ENCODE assay signal across 13 cellular contexts in the genomic region with DNA sequence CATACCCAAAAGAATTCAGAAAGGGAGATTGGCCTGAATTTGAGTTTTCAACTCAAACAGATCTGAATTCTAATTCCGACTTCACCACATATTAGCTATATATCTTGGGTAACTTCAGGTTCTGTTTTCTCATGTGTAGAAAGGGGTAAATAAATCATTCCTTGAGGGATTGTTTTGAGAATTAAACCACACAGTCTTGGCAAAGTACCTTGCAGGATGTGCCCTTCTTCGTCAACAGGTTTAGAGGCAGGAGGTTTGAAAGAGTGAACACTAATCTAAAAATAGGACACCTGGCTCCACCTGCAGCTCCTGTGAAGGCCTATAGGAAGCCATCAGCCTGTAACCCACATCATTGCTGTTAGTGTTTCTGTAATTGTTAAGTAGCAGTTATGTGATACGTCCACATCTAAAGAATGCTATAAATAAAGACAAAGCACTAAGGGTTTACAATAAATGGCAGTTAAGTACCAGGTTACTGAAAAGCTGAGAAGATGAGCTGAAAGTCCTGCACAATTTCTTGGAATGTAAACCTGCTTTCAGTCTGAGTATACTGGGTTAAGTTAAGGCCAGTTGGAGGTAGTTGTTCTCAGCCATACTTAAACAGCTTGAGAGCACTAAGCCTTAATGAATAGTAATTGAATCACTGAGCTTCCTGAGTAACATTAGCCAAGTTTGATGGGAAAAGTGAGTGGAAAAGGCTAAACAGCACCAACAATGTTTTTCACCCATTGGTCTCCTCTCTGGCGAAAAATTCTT. TPM values are rescaled to one million over a fixed set of nuclear protein-coding genes. Genes with fewer than 3 reads are reported as not detected.
A peak's percentile ranks its signal among the peaks of the same experiment; 100 is the strongest.
DNase-seq lines count a peak whose midpoint lies in the region; ATAC-seq, FAIRE-seq and TF ChIP-seq lines count a peak whose summit lies in the region.
"Had no signal": no experiment of that assay in that cellular context is flagged by ENCODE, and none has a peak within 500 bp of the region (broad histone marks: within the 10 kb centered on the region; RNA-seq: fewer than 3 reads in every experiment).

No MANE protein-coding gene starts in this region.

- no peak; the same call in 1 of the 2 replicates for ATAC-seq in WTC11
- ATAC-seq in thoracic aorta (ENCODE audit: insufficient number of reproducible peaks, low FRiP score, low read depth), result no peak
- no peak for ATAC-seq in GM21723 (IDR thresholded peaks at IDR 0.05; ENCODE audit: unreplicated experiment)
- no peak for ATAC-seq in GM18858 (IDR thresholded peaks at IDR 0.05; ENCODE audit: unreplicated experiment)
- ATAC-seq: right lobe of liver had no signal

- intact Hi-C loops in kidney (cut with DNase I), result no loop called here

- FAIRE-seq in kidney (lab: Jason Lieb, UNC), result no peak
- FAIRE-seq: TTC549 had no signal

- H3K27me3 Mint-ChIP-seq in WTC11 (ENCODE audit: low read depth), result no peaks in the 10 kb centered on the region
- H3K27me3 Mint-ChIP-seq: B cell had no signal

- peak overlapping the region; percentile 64; the same call in 1 of the 2 replicates for H3K27ac Mint-ChIP-seq in WTC11
- H3K27ac Mint-ChIP-seq: B cell had no signal

- peaks cover 0 to 3% of the 10 kb centered on the region in 2 donors for H3K4me1 ChIP-seq in kidney (ENCODE audit: control insufficient read depth in 1 of 2, insufficient read depth in 1 of 2, low read depth in 1 of 2, low read length in 2 of 2)
- peaks cover 5 to 53% of the 10 kb centered on the region in 2 donors for H3K4me1 ChIP-seq in thoracic aorta (ENCODE audit: control insufficient read depth in 1 of 2, low read depth in 2 of 2)
- H3K4me1 ChIP-seq: right lobe of liver had no signal

- H3K4me1 Mint-ChIP-seq in WTC11, result peaks cover 62% of the 10 kb centered on the region
- H3K4me1 Mint-ChIP-seq: B cell had no signal

- H3K36me3 Mint-ChIP-seq in WTC11, result no peaks in the 10 kb centered on the region

- TF ChIP-seq CTCF in WTC11 (IDR thresholded peaks at IDR 0.05) (no peak), kidney (IDR thresholded peaks at IDR 0.05; ENCODE audit: borderline replicate concordance, extremely low read depth, insufficient read depth) (no peak), thoracic aorta (IDR thresholded peaks at IDR 0.05) (no peak)

- peak overlapping the region in 1 of 2 donors; percentile 38 for H3K9ac ChIP-seq in kidney (ENCODE audit: low read length in 2 of 2)

- CTCF ChIA-PET in WTC11 (lab: Charles Lee), result interaction anchor here (1.1 to 2.3 kb wide), 4 partner anchors 8 to 342 kb away, joined by 3 to 12 read pairs (median 6); no protein-coding TSS in a partner anchor

- H3K27ac ChIP-seq in kidney (ENCODE audit: low read depth in 2 of 2, low read length in 2 of 2), result peak overlapping the region; percentile 34 to 63
- H3K27ac ChIP-seq in thoracic aorta, result peak overlapping the region; percentile 62 to 85
- H3K27ac ChIP-seq: right lobe of liver had no signal

- H3K27me3 ChIP-seq in thoracic aorta (replicated peaks; ENCODE audit: insufficient read depth), result no peaks in the 10 kb centered on the region
- H3K27me3 ChIP-seq: right lobe of liver had no signal

- no peak overlapping the region for H3K4me3 ChIP-seq in kidney (ENCODE audit: low read length in 2 of 2)
- peak overlapping the region; percentile 50 for H3K4me3 ChIP-seq in thoracic aorta
- H3K4me3 ChIP-seq: right lobe of liver had no signal

- DNase-seq in SHP77 treated with DMSO at 0.1 percent for 48 hours (lab: John Stamatoyannopoulos, UW), result peak; percentile 19
- DNase-seq in SHP77 (lab: John Stamatoyannopoulos, UW), result no peak
- DNase-seq in WTC11 (ENCODE audit: low spot score), result no peak
- no peak for DNase-seq in kidney
- no peak for DNase-seq in thoracic aorta (ENCODE audit: low spot score)
- DNase-seq in DMS53 (lab: John Stamatoyannopoulos, UW), result no peak
- DNase-seq: activated effector memory CD4-positive, alpha-beta T cell treated with anti-CD3 and anti-CD28 coated beads, Interleukin-2, amount 50 U/mL, for 16 hours; effector CD4-positive, alpha-beta T cell; right lobe of liver had no signal

- no peaks in the 10 kb centered on the region for H3K36me3 ChIP-seq in kidney (ENCODE audit: control insufficient read depth in 1 of 2, insufficient read depth in 2 of 2, low read length in 2 of 2)
- H3K36me3 ChIP-seq in thoracic aorta, result no peaks in the 10 kb centered on the region
- H3K36me3 ChIP-seq: right lobe of liver had no signal

- no peak overlapping the region for H3K4me3 Mint-ChIP-seq in WTC11
- H3K4me3 Mint-ChIP-seq: B cell had no signal

- H3K9me3 ChIP-seq in kidney (ENCODE audit: control insufficient read depth in 1 of 2, low read length in 2 of 2) (no peaks in the 10 kb centered on the region), thoracic aorta (no peaks in the 10 kb centered on the region)
- H3K9me3 ChIP-seq: right lobe of liver had no signal

- POLR2A ChIA-PET in WTC11 (lab: Charles Lee), result interaction anchor here (0.5 to 0.6 kb wide), 2 partner anchors 138 to 229 kb away, joined by 3 to 6 read pairs; no protein-coding TSS in a partner anchor

- H3K9me3 Mint-ChIP-seq in WTC11, result peaks cover 11% of the 10 kb centered on the region

TF ChIP-seq in WTC11, 78 proteins besides CTCF, POLR2A, EP300 and RAD21 (continues in another document):
- no peak for TF ChIP-seq ZNF671 (CRISPR knock-in tag; IDR thresholded peaks at IDR 0.05)
- no peak for TF ChIP-seq SMAD4 (CRISPR knock-in tag; IDR thresholded peaks at IDR 0.05)
- TF ChIP-seq, protein P1, sequence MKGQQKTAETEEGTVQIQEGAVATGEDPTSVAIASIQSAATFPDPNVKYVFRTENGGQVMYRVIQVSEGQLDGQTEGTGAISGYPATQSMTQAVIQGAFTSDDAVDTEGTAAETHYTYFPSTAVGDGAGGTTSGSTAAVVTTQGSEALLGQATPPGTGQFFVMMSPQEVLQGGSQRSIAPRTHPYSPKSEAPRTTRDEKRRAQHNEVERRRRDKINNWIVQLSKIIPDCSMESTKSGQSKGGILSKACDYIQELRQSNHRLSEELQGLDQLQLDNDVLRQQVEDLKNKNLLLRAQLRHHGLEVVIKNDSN (CRISPR knock-in tag; IDR thresholded peaks at IDR 0.05), result no peak
- TF ChIP-seq, protein P2, sequence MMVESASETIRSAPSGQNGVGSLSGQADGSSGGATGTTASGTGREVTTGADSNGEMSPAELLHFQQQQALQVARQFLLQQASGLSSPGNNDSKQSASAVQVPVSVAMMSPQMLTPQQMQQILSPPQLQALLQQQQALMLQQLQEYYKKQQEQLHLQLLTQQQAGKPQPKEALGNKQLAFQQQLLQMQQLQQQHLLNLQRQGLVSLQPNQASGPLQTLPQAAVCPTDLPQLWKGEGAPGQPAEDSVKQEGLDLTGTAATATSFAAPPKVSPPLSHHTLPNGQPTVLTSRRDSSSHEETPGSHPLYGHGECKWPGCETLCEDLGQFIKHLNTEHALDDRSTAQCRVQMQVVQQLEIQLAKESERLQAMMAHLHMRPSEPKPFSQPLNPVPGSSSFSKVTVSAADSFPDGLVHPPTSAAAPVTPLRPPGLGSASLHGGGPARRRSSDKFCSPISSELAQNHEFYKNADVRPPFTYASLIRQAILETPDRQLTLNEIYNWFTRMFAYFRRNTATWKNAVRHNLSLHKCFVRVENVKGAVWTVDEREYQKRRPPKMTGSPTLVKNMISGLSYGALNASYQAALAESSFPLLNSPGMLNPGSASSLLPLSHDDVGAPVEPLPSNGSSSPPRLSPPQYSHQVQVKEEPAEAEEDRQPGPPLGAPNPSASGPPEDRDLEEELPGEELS (CRISPR knock-in tag; IDR thresholded peaks at IDR 0.05), result no peak
- TF ChIP-seq, protein P3, sequence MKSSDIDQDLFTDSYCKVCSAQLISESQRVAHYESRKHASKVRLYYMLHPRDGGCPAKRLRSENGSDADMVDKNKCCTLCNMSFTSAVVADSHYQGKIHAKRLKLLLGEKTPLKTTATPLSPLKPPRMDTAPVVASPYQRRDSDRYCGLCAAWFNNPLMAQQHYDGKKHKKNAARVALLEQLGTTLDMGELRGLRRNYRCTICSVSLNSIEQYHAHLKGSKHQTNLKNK (CRISPR knock-in tag; IDR thresholded peaks at IDR 0.05), result no peak
- TF ChIP-seq GRHL2 (CRISPR knock-in tag; IDR thresholded peaks at IDR 0.05; ENCODE audit: insufficient replicate concordance, severe bottlenecking), result no peak
- TF ChIP-seq, protein P4, sequence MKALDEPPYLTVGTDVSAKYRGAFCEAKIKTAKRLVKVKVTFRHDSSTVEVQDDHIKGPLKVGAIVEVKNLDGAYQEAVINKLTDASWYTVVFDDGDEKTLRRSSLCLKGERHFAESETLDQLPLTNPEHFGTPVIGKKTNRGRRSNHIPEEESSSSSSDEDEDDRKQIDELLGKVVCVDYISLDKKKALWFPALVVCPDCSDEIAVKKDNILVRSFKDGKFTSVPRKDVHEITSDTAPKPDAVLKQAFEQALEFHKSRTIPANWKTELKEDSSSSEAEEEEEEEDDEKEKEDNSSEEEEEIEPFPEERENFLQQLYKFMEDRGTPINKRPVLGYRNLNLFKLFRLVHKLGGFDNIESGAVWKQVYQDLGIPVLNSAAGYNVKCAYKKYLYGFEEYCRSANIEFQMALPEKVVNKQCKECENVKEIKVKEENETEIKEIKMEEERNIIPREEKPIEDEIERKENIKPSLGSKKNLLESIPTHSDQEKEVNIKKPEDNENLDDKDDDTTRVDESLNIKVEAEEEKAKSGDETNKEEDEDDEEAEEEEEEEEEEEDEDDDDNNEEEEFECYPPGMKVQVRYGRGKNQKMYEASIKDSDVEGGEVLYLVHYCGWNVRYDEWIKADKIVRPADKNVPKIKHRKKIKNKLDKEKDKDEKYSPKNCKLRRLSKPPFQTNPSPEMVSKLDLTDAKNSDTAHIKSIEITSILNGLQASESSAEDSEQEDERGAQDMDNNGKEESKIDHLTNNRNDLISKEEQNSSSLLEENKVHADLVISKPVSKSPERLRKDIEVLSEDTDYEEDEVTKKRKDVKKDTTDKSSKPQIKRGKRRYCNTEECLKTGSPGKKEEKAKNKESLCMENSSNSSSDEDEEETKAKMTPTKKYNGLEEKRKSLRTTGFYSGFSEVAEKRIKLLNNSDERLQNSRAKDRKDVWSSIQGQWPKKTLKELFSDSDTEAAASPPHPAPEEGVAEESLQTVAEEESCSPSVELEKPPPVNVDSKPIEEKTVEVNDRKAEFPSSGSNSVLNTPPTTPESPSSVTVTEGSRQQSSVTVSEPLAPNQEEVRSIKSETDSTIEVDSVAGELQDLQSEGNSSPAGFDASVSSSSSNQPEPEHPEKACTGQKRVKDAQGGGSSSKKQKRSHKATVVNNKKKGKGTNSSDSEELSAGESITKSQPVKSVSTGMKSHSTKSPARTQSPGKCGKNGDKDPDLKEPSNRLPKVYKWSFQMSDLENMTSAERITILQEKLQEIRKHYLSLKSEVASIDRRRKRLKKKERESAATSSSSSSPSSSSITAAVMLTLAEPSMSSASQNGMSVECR (CRISPR knock-in tag; IDR thresholded peaks at IDR 0.05; ENCODE audit: borderline replicate concordance), result no peak
- no peak for TF ChIP-seq KAT7 (CRISPR knock-in tag; IDR thresholded peaks at IDR 0.05; ENCODE audit: borderline replicate concordance)

RNA-seq across cellular contexts. Expression of a gene that starts 6.0 kb away (rescaled TPM):
- total RNA-seq in WTC11 (2021) (5.0 to 10.9 TPM (median 5.2 TPM) in 3 replicates), kidney (57.5 TPM), thoracic aorta (100 to 1,000 TPM in 1 of 2 donors, 10 to 100 TPM in 1; 90.8 to 350 TPM)
- polyA plus RNA-seq in kidney (ENCODE audit: insufficient read depth, low read depth, low replicate concordance), result 12.0 TPM
- total RNA-seq: B cell had no signal
